In genomic region chr1:9447215-9447960, GRCh38 we compare ENCODE assay signal across 21 cellular contexts.
DNase-seq lines count a peak whose midpoint lies in the region; ATAC-seq, FAIRE-seq and TF ChIP-seq lines count a peak whose summit lies in the region.
"Had no signal": no experiment of that assay in that cellular context is flagged by ENCODE, and none has a peak within 500 bp of the region (broad histone marks: within the 10 kb centered on the region; RNA-seq: fewer than 3 reads in every experiment).

No MANE protein-coding gene starts in this region.

- peak overlapping the region; percentile 98 for H2BK120ac ChIP-seq in trophoblast cell (ENCODE audit: insufficient read depth, low read length, poor library complexity)

- ATAC-seq in right lobe of liver (peak; percentile 71 to 86 (median 77)), GM18868 (IDR thresholded peaks at IDR 0.05; ENCODE audit: unreplicated experiment) (no peak), upper lobe of right lung (no peak)
- ATAC-seq: Right ventricle myocardium inferior had no signal

- peak overlapping the region; percentile 100 for H2BK12ac ChIP-seq in trophoblast cell (ENCODE audit: low read length)

- H3K36me3 Mint-ChIP-seq in astrocyte (ENCODE audit: low read depth, unreplicated experiment): peaks cover 2% of the 10 kb centered on the region
- no peaks in the 10 kb centered on the region for H3K36me3 Mint-ChIP-seq in activated CD4-positive, alpha-beta T cell treated with anti-CD3 and anti-CD28 coated beads, Interleukin-2, amount 10 ng/mL, durations not matched to agents 24 days and 14 days (ENCODE audit: low read depth)
- H3K36me3 Mint-ChIP-seq: CD8-positive, alpha-beta memory T cell had no signal

- peak overlapping the region; percentile 98 for H2BK5ac ChIP-seq in trophoblast cell (ENCODE audit: low read depth, low read length, poor library complexity)

- H3K9me3 ChIP-seq in astrocyte (ENCODE audit: insufficient read depth, low read depth, low read length) (no peaks in the 10 kb centered on the region), right lobe of liver (no peaks in the 10 kb centered on the region), trophoblast cell (ENCODE audit: insufficient read depth, low read depth, low read length) (no peaks in the 10 kb centered on the region), upper lobe of right lung (no peaks in the 10 kb centered on the region)
- H3K9me3 ChIP-seq: SJSA1 had no signal

- no peak for FAIRE-seq in astrocyte (lab: Jason Lieb, UNC)
- FAIRE-seq: H54 had no signal

- H3K4ac ChIP-seq in trophoblast cell (ENCODE audit: low read depth, low read length): peak overlapping the region; percentile 92

- peaks cover 51% of the 10 kb centered on the region for H3K4me1 Mint-ChIP-seq in astrocyte (ENCODE audit: low read depth, unreplicated experiment)
- H3K4me1 Mint-ChIP-seq in activated CD4-positive, alpha-beta T cell treated with anti-CD3 and anti-CD28 coated beads, Interleukin-2, amount 10 ng/mL, durations not matched to agents 24 days and 14 days: no peaks in the 10 kb centered on the region
- H3K4me1 Mint-ChIP-seq: CD8-positive, alpha-beta memory T cell had no signal

- peak overlapping the region; percentile 58 for H3K27ac Mint-ChIP-seq in astrocyte (ENCODE audit: unreplicated experiment)
- H3K27ac Mint-ChIP-seq in activated CD4-positive, alpha-beta T cell treated with anti-CD3 and anti-CD28 coated beads, Interleukin-2, amount 10 ng/mL, durations not matched to agents 24 days and 14 days: no peak overlapping the region

- H3K4me1 ChIP-seq in astrocyte (ENCODE audit: insufficient read depth, low read length) (peaks cover 34% of the 10 kb centered on the region), right lobe of liver (peaks cover 0 to 56% (median 26%) of the 10 kb centered on the region in 4 donors), trophoblast cell (ENCODE audit: control insufficient read depth in 1 of 2, insufficient read depth in 2 of 2, low read length in 2 of 2) (peaks cover 54 to 59% of the 10 kb centered on the region in 2 experiments), upper lobe of right lung (peaks cover 7% of the 10 kb centered on the region)

- H3K4me3 ChIP-seq in astrocyte (ENCODE audit: insufficient read depth, low read depth, low read length): no peak overlapping the region
- H3K4me3 ChIP-seq in right lobe of liver: no peak overlapping the region
- H3K4me3 ChIP-seq in trophoblast cell (ENCODE audit: low read depth, low read length): no peak overlapping the region
- H3K4me3 ChIP-seq in upper lobe of right lung: no peak overlapping the region
- H3K4me3 ChIP-seq: SJSA1 had no signal

- H4K12ac ChIP-seq in trophoblast cell (ENCODE audit: low read depth, low read length): peak overlapping the region; percentile 49

- H3K9ac ChIP-seq in astrocyte (ENCODE audit: low read length) (no peak overlapping the region), trophoblast cell (ENCODE audit: low read length) (no peak overlapping the region)

- H3K27me3 ChIP-seq in astrocyte (ENCODE audit: insufficient read depth, low read length) (no peaks in the 10 kb centered on the region), right lobe of liver (no peaks in the 10 kb centered on the region), trophoblast cell (ENCODE audit: insufficient read depth, low read length) (no peaks in the 10 kb centered on the region), upper lobe of right lung (no peaks in the 10 kb centered on the region)
- H3K27me3 ChIP-seq: SJSA1 had no signal

- no peak for TF ChIP-seq CTCF in astrocyte (IDR thresholded peaks at IDR 0.05; ENCODE audit: insufficient read depth, low read depth, low read length)
- no peak for TF ChIP-seq CTCF in right lobe of liver (IDR thresholded peaks at IDR 0.05)
- TF ChIP-seq CTCF in upper lobe of right lung (IDR thresholded peaks at IDR 0.05): no peak

- peak overlapping the region; percentile 71 for H3K27ac ChIP-seq in astrocyte (ENCODE audit: low read depth, low read length)
- H3K27ac ChIP-seq in right lobe of liver: peak overlapping the region; percentile 77 to 94 (median 88)
- peak overlapping the region; percentile 100 for H3K27ac ChIP-seq in trophoblast cell (ENCODE audit: low read depth, low read length)
- H3K27ac ChIP-seq in upper lobe of right lung: no peak overlapping the region
- H3K27ac ChIP-seq: SJSA1 had no signal

- no peaks in the 10 kb centered on the region for H3K79me2 ChIP-seq in astrocyte (ENCODE audit: insufficient read depth, low read length)
- H3K79me2 ChIP-seq in trophoblast cell (ENCODE audit: control insufficient read depth, insufficient read depth, low read length, poor library complexity): peaks cover 18% of the 10 kb centered on the region

- intact Hi-C loops in right lobe of liver (cut with DNase I): no loop called here
- intact Hi-C loops in activated CD4-positive, alpha-beta T cell treated with anti-CD3 and anti-CD28 coated beads, Interleukin-2, amount 10 ng/mL, durations not matched to agents 24 days and 14 days (cut with micrococcal nuclease): no loop called here
- intact Hi-C loops in upper lobe of right lung (cut with DNase I): no loop called here

- peak overlapping the region; percentile 83 for H4K8ac ChIP-seq in trophoblast cell (ENCODE audit: low read depth, low read length)

- H3K23ac ChIP-seq in trophoblast cell (ENCODE audit: low read length): no peak overlapping the region

- no peak for DNase-seq in astrocyte (ENCODE audit: low read depth)
- peak; percentile 62 to 82 (median 77) for DNase-seq in right lobe of liver
- peak; percentile 36 to 37 for DNase-seq in trophoblast cell
- DNase-seq in activated CD4-positive, alpha-beta T cell treated with anti-CD3 and anti-CD28 coated beads, Interleukin-2, amount 10 ng/mL, durations not matched to agents 24 days and 14 days: no peak
- no peak for DNase-seq in upper lobe of right lung
- DNase-seq in pons (ENCODE audit: low spot score): no peak
- DNase-seq: ACHN; C1 segment of cervical spinal cord; CD8-positive, alpha-beta memory T cell; DMS79; Kasumi-1; NCI-H1694; NCI-H2081; NCI-H2171 treated with DMSO at 0.1 percent for 48 hours; NCI-H524 treated with DMSO at 0.1 percent for 48 hours; NCI-H82; OCI-M1 had no signal

- H3K27me3 Mint-ChIP-seq in astrocyte (ENCODE audit: low read depth, unreplicated experiment): peaks cover 1% of the 10 kb centered on the region
- H3K27me3 Mint-ChIP-seq in activated CD4-positive, alpha-beta T cell treated with anti-CD3 and anti-CD28 coated beads, Interleukin-2, amount 10 ng/mL, durations not matched to agents 24 days and 14 days: peaks cover 12% of the 10 kb centered on the region

- no peaks in the 10 kb centered on the region for H3K9me3 Mint-ChIP-seq in astrocyte (ENCODE audit: unreplicated experiment)
- no peaks in the 10 kb centered on the region for H3K9me3 Mint-ChIP-seq in activated CD4-positive, alpha-beta T cell treated with anti-CD3 and anti-CD28 coated beads, Interleukin-2, amount 10 ng/mL, durations not matched to agents 24 days and 14 days
- H3K9me3 Mint-ChIP-seq: CD8-positive, alpha-beta memory T cell had no signal

- H2AFZ ChIP-seq in astrocyte (ENCODE audit: low read depth, low read length) (no peak overlapping the region), trophoblast cell (ENCODE audit: insufficient read depth, low read length, poor library complexity) (peak overlapping the region; percentile 38)

- H3K36me3 ChIP-seq in astrocyte (ENCODE audit: insufficient read depth, low read length) (no peaks in the 10 kb centered on the region), right lobe of liver (no peaks in the 10 kb centered on the region), trophoblast cell (ENCODE audit: control insufficient read depth in 1 of 2, insufficient read depth in 2 of 2, low read length in 2 of 2) (no peaks in the 10 kb centered on the region), upper lobe of right lung (no peaks in the 10 kb centered on the region)
- H3K36me3 ChIP-seq: SJSA1 had no signal

- no peak overlapping the region for H3K4me3 Mint-ChIP-seq in astrocyte (ENCODE audit: unreplicated experiment)
- H3K4me3 Mint-ChIP-seq in activated CD4-positive, alpha-beta T cell treated with anti-CD3 and anti-CD28 coated beads, Interleukin-2, amount 10 ng/mL, durations not matched to agents 24 days and 14 days: no peak overlapping the region
- H3K4me3 Mint-ChIP-seq: CD8-positive, alpha-beta memory T cell had no signal

- H4K20me1 ChIP-seq in astrocyte (ENCODE audit: insufficient read depth, low read length): no peaks in the 10 kb centered on the region

- H2AK5ac ChIP-seq in trophoblast cell (ENCODE audit: low read length): peak overlapping the region; percentile 95

- H3K18ac ChIP-seq in trophoblast cell (ENCODE audit: low read length): peak overlapping the region; percentile 95

- H3K4me2 ChIP-seq in astrocyte (ENCODE audit: low read length): no peak overlapping the region
- H3K4me2 ChIP-seq in trophoblast cell (ENCODE audit: low read length): no peak overlapping the region

- 58% methylated on average over 7 of the region's 18 CpGs for WGBS in right lobe of liver (ENCODE audit: insufficient coverage, low coverage, low lambda C conversion rate, missing lambda C conversion rate)
- WGBS in trophoblast cell (ENCODE audit: extremely low coverage, insufficient coverage, insufficient read length): no CpG with 5 or more reads among the region's 18 CpGs

- TF ChIP-seq POLR2A in right lobe of liver (IDR thresholded peaks at IDR 0.05): peak; percentile 46

- peaks cover 78% of the 10 kb centered on the region for H3K79me1 ChIP-seq in trophoblast cell (ENCODE audit: low read length)

- peak overlapping the region; percentile 99 for H4K91ac ChIP-seq in trophoblast cell (ENCODE audit: low read depth, low read length)

- peak overlapping the region; percentile 98 for H3K14ac ChIP-seq in trophoblast cell (ENCODE audit: low read length)

Comparison
In these comparisons a context has a peak if more than half of its experiments do, and no peak if none do; other contexts are left out.
1. DNase-seq: peak in right lobe of liver (3 of 3) and trophoblast cell (2 of 2); none in astrocyte (single experiment), activated CD4-positive, alpha-beta T cell treated with anti-CD3 and anti-CD28 coated beads, Interleukin-2, amount 10 ng/mL, durations not matched to agents 24 days and 14 days (single experiment), upper lobe of right lung (single experiment) and pons (single experiment).
2. ATAC-seq: peak in right lobe of liver (4 of 4); none in GM18868 (single experiment) and upper lobe of right lung (single experiment).